1 cellular context compared by ENCODE assay signal in genomic region chr13:44293354-44293753, GRCh38.
TF ChIP-seq lines count a peak whose summit lies in the region.

No MANE protein-coding gene starts in this region.

TF ChIP-seq in GM23338, 12 proteins besides CTCF, POLR2A, EP300 and RAD21 (continued from another document):
- TF ChIP-seq REST (IDR thresholded peaks at IDR 0.05; ENCODE audit: unreplicated experiment) = no peak
- TF ChIP-seq CREB1 (CRISPR knock-in tag; IDR thresholded peaks at IDR 0.05; ENCODE audit: low read depth) = no peak
- no peak for TF ChIP-seq ZNF114 (CRISPR knock-in tag; IDR thresholded peaks at IDR 0.05)
- no peak for TF ChIP-seq NANOG (IDR thresholded peaks at IDR 0.05; ENCODE audit: borderline replicate concordance)
- TF ChIP-seq JUNB (IDR thresholded peaks at IDR 0.05; ENCODE audit: unreplicated experiment) = no peak
TF ChIP-seq in GM23338: peak in this region for 0.
